18 cellular contexts compared by ENCODE assay signal in the genomic region with DNA sequence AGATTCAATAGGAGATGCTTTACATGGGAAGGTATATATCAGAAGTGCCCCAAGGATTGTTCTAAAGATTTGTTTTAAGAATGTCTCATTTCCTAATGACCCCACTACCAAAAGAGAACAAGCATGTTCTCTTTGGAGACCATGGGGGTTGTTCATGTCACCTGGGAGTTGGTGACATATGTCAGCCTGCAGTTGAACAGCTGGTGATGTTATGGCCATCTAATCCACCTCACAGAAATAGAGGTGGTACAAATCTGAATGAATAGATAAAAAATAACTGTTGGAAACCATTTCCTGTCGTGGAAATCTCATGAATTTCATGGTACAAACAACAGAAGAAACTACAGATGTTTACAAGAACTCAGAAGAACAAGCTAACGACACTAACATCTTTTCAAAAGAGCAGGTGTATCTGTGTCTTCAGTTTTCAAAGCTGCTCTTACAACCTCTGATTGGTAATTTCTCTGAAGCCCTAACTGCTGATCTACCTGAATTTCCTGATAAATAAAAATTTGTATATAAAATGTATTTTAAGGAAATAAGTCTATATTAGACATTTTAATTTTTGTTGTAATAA.
"Had no signal": no experiment of that assay in that cellular context is flagged by ENCODE, and none has a peak within 500 bp of the region (broad histone marks: within the 10 kb centered on the region; RNA-seq: fewer than 3 reads in every experiment).

No MANE protein-coding gene starts in this region.

- H3K79me2 ChIP-seq: hepatocyte had no signal

- DNase-seq: esophagus squamous epithelium; foreskin fibroblast; head of caudate nucleus; kidney; left cardiac atrium; left ventricle myocardium inferior; lower lobe of right lung; natural killer cell; posterior cingulate gyrus; spleen; stimulated activated CD4-positive, alpha-beta T cell treated with anti-CD3 and anti-CD28 coated beads, Interleukin-15, amount 100 ng/mL, for 24 hours; stimulated activated CD4-positive, alpha-beta T cell treated with anti-CD3 and anti-CD28 coated beads, Interleukin-1b, Interleukin-23, amount 100 ng/mL, for 48 hours; stimulated activated CD4-positive, alpha-beta T cell treated with anti-CD3 and anti-CD28 coated beads, Interleukin-4, amount 100 ng/mL, for 24 hours; upper lobe of right lung had no signal

- ATAC-seq: left cardiac atrium; lower lobe of right lung; natural killer cell; sciatic nerve; stimulated activated memory B cell treated with anti-CD40 and anti-IgM and Interleukin-4, amounts not matched to agents 10 μg/mL and 1 μg/mL and 100 μg/mL, for 72 hours; upper lobe of right lung had no signal

- H3K9me3 ChIP-seq: esophagus squamous epithelium, left ventricle myocardium inferior, lower lobe of right lung, spleen, tibial nerve, upper lobe of right lung had no signal

- H3K27ac ChIP-seq: esophagus squamous epithelium, hepatocyte, left ventricle myocardium inferior, lower lobe of right lung, tibial nerve, upper lobe of right lung had no signal

- FAIRE-seq: kidney had no signal

- H3K27me3 ChIP-seq: esophagus squamous epithelium, hepatocyte, spleen, tibial nerve, upper lobe of right lung had no signal

- H3K36me3 ChIP-seq: esophagus squamous epithelium, left ventricle myocardium inferior, lower lobe of right lung, spleen, tibial nerve, upper lobe of right lung had no signal

- H3K4me1 ChIP-seq: left ventricle myocardium inferior, lower lobe of right lung, spleen, tibial nerve, upper lobe of right lung had no signal

- H3K4me3 ChIP-seq: esophagus squamous epithelium, hepatocyte, left ventricle myocardium inferior, lower lobe of right lung, spleen, tibial nerve, upper lobe of right lung had no signal

- H2AFZ ChIP-seq: hepatocyte had no signal

- H3K4me2 ChIP-seq: hepatocyte had no signal
